In the genomic region with DNA sequence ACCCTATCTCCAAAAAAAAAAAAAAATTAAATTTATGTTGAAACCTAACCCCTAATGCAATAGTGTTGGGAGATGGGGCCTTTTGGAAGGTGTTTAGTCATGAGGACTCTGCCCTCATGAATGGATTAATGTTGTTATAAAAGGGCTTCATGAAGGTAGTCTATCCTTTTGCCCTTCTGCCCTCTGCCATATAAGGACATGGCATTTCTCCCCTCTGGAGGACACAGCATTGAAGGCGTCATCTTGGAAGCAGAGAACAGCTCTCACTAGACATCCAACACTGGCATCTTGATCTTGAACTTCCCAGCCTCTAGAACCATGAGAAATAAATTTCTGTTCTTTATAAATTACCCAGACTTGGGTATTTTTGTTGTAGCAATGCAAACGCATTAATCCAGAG, we compare ENCODE assay signal across 2 cellular contexts.
TF ChIP-seq lines count a peak whose summit lies in the region.

No MANE protein-coding gene starts in this region.

TF ChIP-seq in HepG2, 621 proteins besides CTCF, POLR2A, EP300 and RAD21:
- TF ChIP-seq ZNF776 (CRISPR knock-in tag; IDR thresholded peaks at IDR 0.05) (no peak), RBFOX2 (IDR thresholded peaks at IDR 0.05; ENCODE audit: low read depth, low read length) (no peak), SRF (IDR thresholded peaks at IDR 0.05; ENCODE audit: low read depth, low read length) (peak; percentile 79), ZEB1 (IDR thresholded peaks at IDR 0.05; ENCODE audit: insufficient replicate concordance, low read depth) (no peak), ZMYM2 (CRISPR knock-in tag; IDR thresholded peaks at IDR 0.05) (no peak), ZNF83 (CRISPR knock-in tag; IDR thresholded peaks at IDR 0.05; ENCODE audit: borderline replicate concordance) (no peak), ZNF564 (CRISPR knock-in tag; IDR thresholded peaks at IDR 0.05) (peak; percentile 39; the same call in 1 of the 2 replicates), ZNF329 (CRISPR knock-in tag; IDR thresholded peaks at IDR 0.05; ENCODE audit: low read depth) (no peak), NFIB (CRISPR knock-in tag; IDR thresholded peaks at IDR 0.05; ENCODE audit: borderline replicate concordance) (no peak)
- TF ChIP-seq, protein P1, sequence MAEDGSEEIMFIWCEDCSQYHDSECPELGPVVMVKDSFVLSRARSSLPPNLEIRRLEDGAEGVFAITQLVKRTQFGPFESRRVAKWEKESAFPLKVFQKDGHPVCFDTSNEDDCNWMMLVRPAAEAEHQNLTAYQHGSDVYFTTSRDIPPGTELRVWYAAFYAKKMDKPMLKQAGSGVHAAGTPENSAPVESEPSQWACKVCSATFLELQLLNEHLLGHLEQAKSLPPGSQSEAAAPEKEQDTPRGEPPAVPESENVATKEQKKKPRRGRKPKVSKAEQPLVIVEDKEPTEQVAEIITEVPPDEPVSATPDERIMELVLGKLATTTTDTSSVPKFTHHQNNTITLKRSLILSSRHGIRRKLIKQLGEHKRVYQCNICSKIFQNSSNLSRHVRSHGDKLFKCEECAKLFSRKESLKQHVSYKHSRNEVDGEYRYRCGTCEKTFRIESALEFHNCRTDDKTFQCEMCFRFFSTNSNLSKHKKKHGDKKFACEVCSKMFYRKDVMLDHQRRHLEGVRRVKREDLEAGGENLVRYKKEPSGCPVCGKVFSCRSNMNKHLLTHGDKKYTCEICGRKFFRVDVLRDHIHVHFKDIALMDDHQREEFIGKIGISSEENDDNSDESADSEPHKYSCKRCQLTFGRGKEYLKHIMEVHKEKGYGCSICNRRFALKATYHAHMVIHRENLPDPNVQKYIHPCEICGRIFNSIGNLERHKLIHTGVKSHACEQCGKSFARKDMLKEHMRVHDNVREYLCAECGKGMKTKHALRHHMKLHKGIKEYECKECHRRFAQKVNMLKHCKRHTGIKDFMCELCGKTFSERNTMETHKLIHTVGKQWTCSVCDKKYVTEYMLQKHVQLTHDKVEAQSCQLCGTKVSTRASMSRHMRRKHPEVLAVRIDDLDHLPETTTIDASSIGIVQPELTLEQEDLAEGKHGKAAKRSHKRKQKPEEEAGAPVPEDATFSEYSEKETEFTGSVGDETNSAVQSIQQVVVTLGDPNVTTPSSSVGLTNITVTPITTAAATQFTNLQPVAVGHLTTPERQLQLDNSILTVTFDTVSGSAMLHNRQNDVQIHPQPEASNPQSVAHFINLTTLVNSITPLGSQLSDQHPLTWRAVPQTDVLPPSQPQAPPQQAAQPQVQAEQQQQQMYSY (CRISPR knock-in tag; IDR thresholded peaks at IDR 0.05) = no peak
- TF ChIP-seq, protein P2, sequence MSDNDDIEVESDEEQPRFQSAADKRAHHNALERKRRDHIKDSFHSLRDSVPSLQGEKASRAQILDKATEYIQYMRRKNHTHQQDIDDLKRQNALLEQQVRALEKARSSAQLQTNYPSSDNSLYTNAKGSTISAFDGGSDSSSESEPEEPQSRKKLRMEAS (IDR thresholded peaks at IDR 0.05) = no peak

TF ChIP-seq in H1, 55 proteins besides CTCF, POLR2A, EP300 and RAD21:
- TF ChIP-seq SIX5 (IDR thresholded peaks at IDR 0.05; ENCODE audit: low read depth, low read length) (no peak), POU5F1 (IDR thresholded peaks at IDR 0.05; ENCODE audit: low read depth, low read length) (no peak), CEBPB (IDR thresholded peaks at IDR 0.05; ENCODE audit: low read depth, low read length) (no peak), MAFK (IDR thresholded peaks at IDR 0.05; ENCODE audit: low read depth, low read length) (no peak), CREB1 (IDR thresholded peaks at IDR 0.05) (no peak), SRF (IDR thresholded peaks at IDR 0.05; ENCODE audit: low read depth, low read length) (peak; percentile 52; the same call in 1 of the 2 replicates), ASH2L (IDR thresholded peaks at IDR 0.05; ENCODE audit: low read length) (no peak), CTBP2 (IDR thresholded peaks at IDR 0.05; ENCODE audit: borderline replicate concordance, insufficient read depth, insufficient read length, low read length) (no peak)
